In genomic region chr13:112726018-112726767, GRCh38 we compare ENCODE assay signal across 9 cellular contexts. TPM values are rescaled to one million over a fixed set of nuclear protein-coding genes. Genes with fewer than 3 reads are reported as not detected.
A peak's percentile ranks its signal among the peaks of the same experiment; 100 is the strongest.
DNase-seq lines count a peak whose midpoint lies in the region; ATAC-seq and TF ChIP-seq lines count a peak whose summit lies in the region.
"Had no signal": no experiment of that assay in that cellular context is flagged by ENCODE, and none has a peak within 500 bp of the region (broad histone marks: within the 10 kb centered on the region; RNA-seq: fewer than 3 reads in every experiment).

No MANE protein-coding gene starts in this region.

- TF ChIP-seq CTCF in activated CD8-positive, alpha-beta T cell treated with anti-CD3 and anti-CD28 coated beads for 36 hours (IDR thresholded peaks at IDR 0.05) = no peak
- TF ChIP-seq CTCF in nephron progenitor cell (IDR thresholded peaks at IDR 0.05) = no peak

- DNase-seq in DMS53 (lab: John Stamatoyannopoulos, UW) (peak; percentile 72), DMS53 treated with DMSO at 0.1 percent for 48 hours (lab: John Stamatoyannopoulos, UW; ENCODE audit: unreplicated experiment) (no peak), nephron progenitor cell (no peak), amygdala (lab: John Stamatoyannopoulos, UW) (no peak)
- DNase-seq in activated CD8-positive, alpha-beta T cell treated with anti-CD3 and anti-CD28 coated beads for 36 hours = peak; percentile 27
- DNase-seq in effector CD8-positive, alpha-beta T cell (lab: John Stamatoyannopoulos, UW) = no peak
- DNase-seq: retina had no signal

- ATAC-seq in GM21737 (IDR thresholded peaks at IDR 0.05; ENCODE audit: unreplicated experiment) (peak; percentile 19), GM21526 (IDR thresholded peaks at IDR 0.05; ENCODE audit: low FRiP score, unreplicated experiment) (no peak)
- ATAC-seq in activated CD8-positive, alpha-beta T cell treated with anti-CD3 and anti-CD28 coated beads for 36 hours = no peak

- H3K36me3 Mint-ChIP-seq in activated CD8-positive, alpha-beta T cell treated with anti-CD3 and anti-CD28 coated beads for 36 hours (ENCODE audit: low read depth) = no peaks in the 10 kb centered on the region
- H3K36me3 Mint-ChIP-seq in nephron progenitor cell (ENCODE audit: low read depth) = peaks cover 8% of the 10 kb centered on the region

- peaks cover 30% of the 10 kb centered on the region for H3K4me1 Mint-ChIP-seq in activated CD8-positive, alpha-beta T cell treated with anti-CD3 and anti-CD28 coated beads for 36 hours (ENCODE audit: low read depth)
- H3K4me1 Mint-ChIP-seq in nephron progenitor cell = peaks cover 85% of the 10 kb centered on the region

- peak overlapping the region; percentile 22 for H3K4me3 Mint-ChIP-seq in activated CD8-positive, alpha-beta T cell treated with anti-CD3 and anti-CD28 coated beads for 36 hours
- H3K4me3 Mint-ChIP-seq in nephron progenitor cell = no peak overlapping the region

- POLR2A ChIA-PET in activated CD8-positive, alpha-beta T cell treated with anti-CD3 and anti-CD28 coated beads for 36 hours (lab: Charles Lee) = interaction anchor here (0.6 kb wide), 1 partner anchor 43 kb away, joined by 4 read pairs; no protein-coding TSS in a partner anchor

- peak overlapping the region; percentile 82 for H3K27ac Mint-ChIP-seq in activated CD8-positive, alpha-beta T cell treated with anti-CD3 and anti-CD28 coated beads for 36 hours
- peak overlapping the region; percentile 32 for H3K27ac Mint-ChIP-seq in nephron progenitor cell

- intact Hi-C loops in activated CD8-positive, alpha-beta T cell treated with anti-CD3 and anti-CD28 coated beads for 36 hours (cut with micrococcal nuclease) = no loop called here

- no peaks in the 10 kb centered on the region for H3K9me3 Mint-ChIP-seq in activated CD8-positive, alpha-beta T cell treated with anti-CD3 and anti-CD28 coated beads for 36 hours
- H3K9me3 Mint-ChIP-seq in nephron progenitor cell = no peaks in the 10 kb centered on the region

- CTCF ChIA-PET in activated CD8-positive, alpha-beta T cell treated with anti-CD3 and anti-CD28 coated beads for 36 hours (lab: Charles Lee) = no interaction called here

- H3K27me3 Mint-ChIP-seq in activated CD8-positive, alpha-beta T cell treated with anti-CD3 and anti-CD28 coated beads for 36 hours = no peaks in the 10 kb centered on the region
- peaks cover 3% of the 10 kb centered on the region for H3K27me3 Mint-ChIP-seq in nephron progenitor cell (ENCODE audit: low read depth, poor library complexity)

RNA-seq across cellular contexts. Expression of gene ATP11A, which starts 36.4 kb away (rescaled TPM):
- 10 to 100 TPM; 28.8 to 30.2 TPM for total RNA-seq in activated CD8-positive, alpha-beta T cell treated with anti-CD3 and anti-CD28 coated beads for 36 hours

Comparison
In these comparisons a context has a peak if more than half of its experiments do, and no peak if none do; other contexts are left out.
1. DNase-seq: peak in DMS53 (single experiment) and activated CD8-positive, alpha-beta T cell treated with anti-CD3 and anti-CD28 coated beads for 36 hours (single experiment); none in DMS53 treated with DMSO at 0.1 percent for 48 hours (single experiment), nephron progenitor cell (single experiment), amygdala (0 of 56) and effector CD8-positive, alpha-beta T cell (single experiment).